ENCODE assay signal across 8 cellular contexts in genomic region chr14:51651388-51652167, GRCh38. TPM values are rescaled to one million over a fixed set of nuclear protein-coding genes. Genes with fewer than 3 reads are reported as not detected.
DNase-seq lines count a peak whose midpoint lies in the region; ATAC-seq and TF ChIP-seq lines count a peak whose summit lies in the region.

Gene FRMD6 (plus strand): TSS chr14:51651910. CDS start chr14:51689837, 37,927 bp downstream.

- peaks cover 25% of the 10 kb centered on the region for H3K27me3 Mint-ChIP-seq in IgD-negative memory B cell
- H3K27me3 Mint-ChIP-seq in stimulated activated naive CD8-positive, alpha-beta T cell treated with anti-CD3 and anti-CD28 coated beads, Interleukin-15, amount 100 ng/mL, for 72 hours = peaks cover 17% of the 10 kb centered on the region

- H3K9me3 ChIP-seq in neural cell (ENCODE audit: low read length) = no peaks in the 10 kb centered on the region

- no peak within 1 kb of the TSS for H3K27ac ChIP-seq in neural cell (ENCODE audit: low read length)

- peak; percentile 79 for ATAC-seq in GM21528 (IDR thresholded peaks at IDR 0.05; ENCODE audit: low FRiP score, unreplicated experiment)
- ATAC-seq in stimulated activated naive CD8-positive, alpha-beta T cell treated with anti-CD3 and anti-CD28 coated beads, Interleukin-15, amount 100 ng/mL, for 72 hours = peak; percentile 85

- peaks cover 22% of the 10 kb centered on the region for H3K27me3 ChIP-seq in neural cell (ENCODE audit: insufficient read depth, low read depth, low read length)

- TF ChIP-seq EP300 in neural cell (conservative IDR thresholded peaks at IDR 0.05; ENCODE audit: poor library complexity, severe bottlenecking) = no peak

- H3K36me3 Mint-ChIP-seq in IgD-negative memory B cell = no peaks in the 10 kb centered on the region

- DNase-seq in DMS153 (lab: John Stamatoyannopoulos, UW) (peak; percentile 76), RPMI7951 (ENCODE audit: low read depth) (peak; percentile 85), fibroblast of the conjunctiva (ENCODE audit: low read depth) (peak; percentile 77)
- peak; percentile 78 for DNase-seq in activated effector memory CD4-positive, alpha-beta T cell treated with Interleukin-2 at 50 U/mL for 16 hours
- DNase-seq in stimulated activated naive CD8-positive, alpha-beta T cell treated with anti-CD3 and anti-CD28 coated beads, Interleukin-15, amount 100 ng/mL, for 72 hours = peak; percentile 84 to 87

- no peaks in the 10 kb centered on the region for H4K20me1 ChIP-seq in neural cell (ENCODE audit: insufficient read depth)

- H3K27ac Mint-ChIP-seq in IgD-negative memory B cell = peak within 1 kb of the TSS in 2 of 3 donors; percentile 64 to 67
- H3K27ac Mint-ChIP-seq in stimulated activated naive CD8-positive, alpha-beta T cell treated with anti-CD3 and anti-CD28 coated beads, Interleukin-15, amount 100 ng/mL, for 72 hours = peak within 1 kb of the TSS; percentile 91 to 97

- peak within 1 kb of the TSS; percentile 65 for H3K9ac ChIP-seq in neural cell (ENCODE audit: low read length)

- H2AFZ ChIP-seq in neural cell (ENCODE audit: low read depth, low read length) = peak within 1 kb of the TSS; percentile 53

- H3K36me3 ChIP-seq in neural cell (ENCODE audit: insufficient read depth, low read length) = no peaks in the 10 kb centered on the region

- peak within 1 kb of the TSS; percentile 79 to 95 (median 90) for H3K4me3 Mint-ChIP-seq in IgD-negative memory B cell
- peak within 1 kb of the TSS; percentile 86 to 90 for H3K4me3 Mint-ChIP-seq in stimulated activated naive CD8-positive, alpha-beta T cell treated with anti-CD3 and anti-CD28 coated beads, Interleukin-15, amount 100 ng/mL, for 72 hours

- TF ChIP-seq RAD21 in neural cell (conservative IDR thresholded peaks at IDR 0.05) = no peak

- no peaks in the 10 kb centered on the region for H3K9me2 ChIP-seq in neural cell (ENCODE audit: insufficient read depth, low read length)

- peak within 1 kb of the TSS; percentile 94 for H3K4me3 ChIP-seq in neural cell (ENCODE audit: low read length)

- no peaks in the 10 kb centered on the region for H3K9me3 Mint-ChIP-seq in IgD-negative memory B cell
- no peaks in the 10 kb centered on the region for H3K9me3 Mint-ChIP-seq in stimulated activated naive CD8-positive, alpha-beta T cell treated with anti-CD3 and anti-CD28 coated beads, Interleukin-15, amount 100 ng/mL, for 72 hours

- TF ChIP-seq CTCF in neural cell (IDR thresholded peaks at IDR 0.05; ENCODE audit: poor library complexity, severe bottlenecking) = peak; percentile 76

- H3K4me2 ChIP-seq in neural cell (ENCODE audit: low read length) = peak within 1 kb of the TSS; percentile 94

- H3K79me2 ChIP-seq in neural cell (replicated peaks; ENCODE audit: insufficient read depth, low read length) = no peaks in the 10 kb centered on the region

- H3F3A ChIP-seq in neural cell (ENCODE audit: insufficient read depth, low read length, poor library complexity, severe bottlenecking) = no peaks in the 10 kb centered on the region

- H3K4me1 Mint-ChIP-seq in IgD-negative memory B cell = peaks cover 3 to 8% (median 6%) of the 10 kb centered on the region in 3 donors
- peaks cover 25% of the 10 kb centered on the region for H3K4me1 Mint-ChIP-seq in stimulated activated naive CD8-positive, alpha-beta T cell treated with anti-CD3 and anti-CD28 coated beads, Interleukin-15, amount 100 ng/mL, for 72 hours

TF ChIP-seq in neural cell, 6 proteins besides CTCF, POLR2A, EP300 and RAD21:
- TF ChIP-seq POLR2AphosphoS5 (IDR thresholded peaks at IDR 0.05) (peak; percentile 9), MXI1 (conservative IDR thresholded peaks at IDR 0.05; ENCODE audit: poor library complexity, severe bottlenecking) (peak; percentile 4), SMC3 (conservative IDR thresholded peaks at IDR 0.05; ENCODE audit: poor library complexity) (no peak), TAF1 (IDR thresholded peaks at IDR 0.05; ENCODE audit: low read depth) (peak; percentile 14), EZH2 (IDR thresholded peaks at IDR 0.05; ENCODE audit: borderline replicate concordance, insufficient read depth, low read length, poor library complexity, severe bottlenecking) (no peak), REST (IDR thresholded peaks at IDR 0.05; ENCODE audit: borderline replicate concordance) (peak; percentile 30)

RNA-seq across cellular contexts. Expression of gene FRMD6, which starts in this region (rescaled TPM):
- not detected for polyA plus RNA-seq in IgD-negative memory B cell
- total RNA-seq in RPMI7951 (2014; rRNA removed; shearing (Covaris generic)) = 98.9 and 127 TPM in 2 replicates
- 2.4 and 5.7 TPM in 2 replicates for polyA plus RNA-seq in neural cell
- polyA minus RNA-seq in neural cell = 2.2 and 2.4 TPM in 2 replicates
